22 cellular contexts compared by ENCODE assay signal in genomic region chr16:762595-763268, GRCh38. TPM values are rescaled to one million over a fixed set of nuclear protein-coding genes. Genes with fewer than 3 reads are reported as not detected.
"Had no signal": no experiment of that assay in that cellular context is flagged by ENCODE, and none has a peak within 500 bp of the region (broad histone marks: within the 10 kb centered on the region; RNA-seq: fewer than 3 reads in every experiment).

No MANE protein-coding gene starts in this region.

- FAIRE-seq: bronchial epithelial cell, RCC 7860 had no signal

- H3K4me3 Mint-ChIP-seq: activated CD8-positive, alpha-beta T cell treated with anti-CD3 and anti-CD28 coated beads for 36 hours; activated naive CD4-positive, alpha-beta T cell treated with anti-CD3 and anti-CD28 coated beads, Interleukin-2, amount 50 U/mL, for 24 hours; central memory CD8-positive, alpha-beta T cell; T-cell had no signal

- H3K9me3 ChIP-seq: ascending aorta, body of pancreas had no signal

- H3K27me3 ChIP-seq: ascending aorta, body of pancreas had no signal

- H3K4me1 Mint-ChIP-seq: activated naive CD4-positive, alpha-beta T cell treated with anti-CD3 and anti-CD28 coated beads, Interleukin-2, amount 50 U/mL, for 24 hours; central memory CD8-positive, alpha-beta T cell had no signal

- DNase-seq: activated CD4-positive, CD25-positive, alpha-beta regulatory T cell; activated CD8-positive, alpha-beta memory T cell treated with anti-CD3 and anti-CD28 coated beads, Interleukin-2, amount 50 U/mL, for 4 hours; activated CD8-positive, alpha-beta T cell treated with anti-CD3 and anti-CD28 coated beads for 36 hours; activated T-cell treated with anti-CD3 and anti-CD28 coated beads, Interleukin-2, amount 50 U/mL, for 1 hour; body of pancreas; Karpas-422; NCI-H1105 treated with DMSO at 0.1 percent for 48 hours; NCI-H1436 treated with DMSO at 0.1 percent for 48 hours; NCI-H187; NCI-H2081; NCI-H510A treated with DMSO at 0.1 percent for 48 hours; NCI-H69; NK-92 treated with Interleukin-12 subunit alpha and Interleukin-12 subunit beta, amount 100 ng/mL, for 24 hours; T-cell; T-helper 2 cell had no signal

- H3K4me3 ChIP-seq: ascending aorta, body of pancreas, SK-N-MC had no signal

- H3K4me1 ChIP-seq: ascending aorta, body of pancreas had no signal

- H3K36me3 ChIP-seq: ascending aorta had no signal

- H3K27me3 Mint-ChIP-seq: activated naive CD4-positive, alpha-beta T cell treated with anti-CD3 and anti-CD28 coated beads, Interleukin-2, amount 50 U/mL, for 24 hours had no signal

- ATAC-seq: activated CD8-positive, alpha-beta T cell treated with anti-CD3 and anti-CD28 coated beads for 36 hours; body of pancreas; T-cell had no signal

- H3K27ac Mint-ChIP-seq: activated CD8-positive, alpha-beta T cell treated with anti-CD3 and anti-CD28 coated beads for 36 hours; activated naive CD4-positive, alpha-beta T cell treated with anti-CD3 and anti-CD28 coated beads, Interleukin-2, amount 50 U/mL, for 24 hours; T-cell had no signal

- H3K9me3 Mint-ChIP-seq: activated CD8-positive, alpha-beta T cell treated with anti-CD3 and anti-CD28 coated beads for 36 hours; activated naive CD4-positive, alpha-beta T cell treated with anti-CD3 and anti-CD28 coated beads, Interleukin-2, amount 50 U/mL, for 24 hours; central memory CD8-positive, alpha-beta T cell; T-cell had no signal

- H3K27ac ChIP-seq: ascending aorta, body of pancreas, SK-N-MC, VCaP had no signal

- H3K36me3 Mint-ChIP-seq: activated naive CD4-positive, alpha-beta T cell treated with anti-CD3 and anti-CD28 coated beads, Interleukin-2, amount 50 U/mL, for 24 hours; T-cell had no signal

RNA-seq across cellular contexts. Expression of gene MSLN, which starts 2.2 kb away (rescaled TPM):
- total RNA-seq: activated CD8-positive, alpha-beta T cell treated with anti-CD3 and anti-CD28 coated beads for 36 hours had no signal
